8 cellular contexts compared by ENCODE assay signal in genomic region chr11:97428247-97428646, GRCh38.
"Had no signal": no experiment of that assay in that cellular context is flagged by ENCODE, and none has a peak within 500 bp of the region (broad histone marks: within the 10 kb centered on the region; RNA-seq: fewer than 3 reads in every experiment).

No MANE protein-coding gene starts in this region.

- H3K4me3 Mint-ChIP-seq: HFFc6 had no signal

- H3K27ac Mint-ChIP-seq: HFFc6 had no signal

- H3K9me3 ChIP-seq: HAP-1 had no signal

- H3K36me3 ChIP-seq: HAP-1 had no signal

- H3K9ac ChIP-seq: GM23248 had no signal

- H3K4me3 ChIP-seq: GM23248, HAP-1 had no signal

- H3K27ac ChIP-seq: GM23248, HL-60 had no signal

- H2AFZ ChIP-seq: GM23248 had no signal

- H3K4me1 ChIP-seq: HAP-1 had no signal

- DNase-seq: GM23248, GOT3, H7, HFFc6, IMR-90 had no signal

- ATAC-seq: HCT116 had no signal
